In genomic region chr6:79985128-79985527, GRCh38 we compare ENCODE assay signal across 1 cellular context.
TF ChIP-seq lines count a peak whose summit lies in the region.

No MANE protein-coding gene starts in this region.

TF ChIP-seq in GM12878, 131 proteins besides CTCF, POLR2A, EP300 and RAD21 (continued from another document):
- TF ChIP-seq ZBTB40 (IDR thresholded peaks at IDR 0.05; ENCODE audit: borderline replicate concordance), result no peak
- TF ChIP-seq EZH2 (IDR thresholded peaks at IDR 0.05; ENCODE audit: borderline replicate concordance, control insufficient read depth, low read depth, low read length), result no peak
- no peak for TF ChIP-seq MLLT1 (IDR thresholded peaks at IDR 0.05)
- no peak for TF ChIP-seq LARP7 (IDR thresholded peaks at IDR 0.05)
- TF ChIP-seq CBFB (IDR thresholded peaks at IDR 0.05; ENCODE audit: low read depth), result no peak
- no peak for TF ChIP-seq CBX5 (IDR thresholded peaks at IDR 0.05; ENCODE audit: low read depth)
- TF ChIP-seq CBX3 (IDR thresholded peaks at IDR 0.05; ENCODE audit: borderline replicate concordance, low read depth), result no peak
- no peak for TF ChIP-seq ZNF592 (IDR thresholded peaks at IDR 0.05)
- no peak for TF ChIP-seq NR2C1 (IDR thresholded peaks at IDR 0.05)
- no peak for TF ChIP-seq ZBED1 (IDR thresholded peaks at IDR 0.05; ENCODE audit: borderline replicate concordance)
- TF ChIP-seq ZBTB33 (IDR thresholded peaks at IDR 0.05), result no peak
- no peak for TF ChIP-seq TCF12 (IDR thresholded peaks at IDR 0.05; ENCODE audit: low read depth, low read length)
- TF ChIP-seq SMARCA5 (IDR thresholded peaks at IDR 0.05), result no peak
- no peak for TF ChIP-seq BMI1 (IDR thresholded peaks at IDR 0.05; ENCODE audit: borderline replicate concordance)
- TF ChIP-seq IRF4 (IDR thresholded peaks at IDR 0.05; ENCODE audit: low read depth, low read length), result no peak
- TF ChIP-seq ZSCAN29 (IDR thresholded peaks at IDR 0.05), result no peak
- no peak for TF ChIP-seq ZNF217 (IDR thresholded peaks at IDR 0.05)
- TF ChIP-seq PKNOX1 (IDR thresholded peaks at IDR 0.05), result no peak
TF ChIP-seq in GM12878: peak in this region for 0.
